Comparison of ENCODE assay signal across 8 cellular contexts in the genomic region with DNA sequence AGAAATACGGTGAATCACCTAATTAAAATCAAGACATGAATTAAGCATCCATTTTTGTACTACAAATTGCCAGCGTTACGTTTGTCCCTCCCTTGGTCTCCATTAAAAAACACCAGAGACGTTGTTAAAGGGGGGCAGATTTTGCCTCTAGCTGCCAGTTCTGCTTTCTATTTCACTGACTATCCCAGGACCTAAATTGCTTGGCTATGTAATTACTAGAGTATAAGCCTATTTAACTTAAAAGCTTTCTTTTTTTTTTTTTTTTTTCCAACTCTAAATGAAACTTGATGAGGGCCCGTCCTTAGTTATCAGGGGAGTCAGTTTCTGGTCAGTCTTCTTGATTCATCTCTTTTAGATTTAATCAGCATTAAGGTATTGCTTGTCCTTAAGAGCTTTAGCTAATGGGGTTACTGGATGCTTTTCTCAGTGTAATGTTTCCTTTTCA. TPM values are rescaled to one million over a fixed set of nuclear protein-coding genes. Genes with fewer than 3 reads are reported as not detected.
DNase-seq lines count a peak whose midpoint lies in the region; ATAC-seq lines count a peak whose summit lies in the region.

No MANE protein-coding gene starts in this region.

- no peaks in the 10 kb centered on the region for H3K9me3 Mint-ChIP-seq in activated CD4-positive, alpha-beta T cell treated with anti-CD3 and anti-CD28 coated beads, Interleukin-2, amount 10 ng/mL, durations not matched to agents 24 days and 14 days

- intact Hi-C loops in activated CD4-positive, alpha-beta T cell treated with anti-CD3 and anti-CD28 coated beads, Interleukin-2, amount 10 ng/mL, durations not matched to agents 24 days and 14 days (cut with micrococcal nuclease) = loop anchor here (1.0 to 10.0 kb wide), 7 partner anchors 75 to 1353 kb away; a partner anchor contains a TSS

- DNase-seq in activated CD4-positive, alpha-beta T cell treated with anti-CD3 and anti-CD28 coated beads, Interleukin-2, amount 10 ng/mL, durations not matched to agents 24 days and 14 days = peak; percentile 69
- no peak for DNase-seq in activated CD4-positive, alpha-beta T cell treated with anti-CD3 and anti-CD28 coated beads, Interleukin-2, amount 50 U/mL, for 4 hours
- DNase-seq in OCI-M1 (lab: John Stamatoyannopoulos, UW) = peak; percentile 76
- peak; percentile 31 for DNase-seq in dermis blood vessel endothelial cell

- H3K9me3 ChIP-seq in muscle layer of duodenum (ENCODE audit: control insufficient read depth in 1 of 2, low read length in 2 of 2) = no peaks in the 10 kb centered on the region

- no peaks in the 10 kb centered on the region for H3K27me3 ChIP-seq in muscle layer of duodenum (ENCODE audit: low read depth, low read length)

- H3K27me3 Mint-ChIP-seq in activated CD4-positive, alpha-beta T cell treated with anti-CD3 and anti-CD28 coated beads, Interleukin-2, amount 10 ng/mL, durations not matched to agents 24 days and 14 days = peaks cover 6% of the 10 kb centered on the region

- H3K4me1 ChIP-seq in muscle layer of duodenum (ENCODE audit: control insufficient read depth in 1 of 2, insufficient read depth in 2 of 2, low read length in 2 of 2) = peaks cover 19 to 24% of the 10 kb centered on the region in 2 donors

- peak overlapping the region; percentile 81 to 90 for H3K4me3 ChIP-seq in muscle layer of duodenum (ENCODE audit: low read depth in 1 of 2, low read length in 2 of 2)

- no peak for ATAC-seq in HG02610 (IDR thresholded peaks at IDR 0.05; ENCODE audit: unreplicated experiment)
- no peak for ATAC-seq in HG03025 (IDR thresholded peaks at IDR 0.05; ENCODE audit: low FRiP score, unreplicated experiment)
- no peak for ATAC-seq in GM21786 (IDR thresholded peaks at IDR 0.05; ENCODE audit: unreplicated experiment)

- peaks cover 18% of the 10 kb centered on the region for H3K36me3 Mint-ChIP-seq in activated CD4-positive, alpha-beta T cell treated with anti-CD3 and anti-CD28 coated beads, Interleukin-2, amount 10 ng/mL, durations not matched to agents 24 days and 14 days (ENCODE audit: low read depth)

- peak overlapping the region; percentile 90 for H3K27ac ChIP-seq in muscle layer of duodenum (ENCODE audit: low read length)

- peak overlapping the region; percentile 89 for H3K4me3 Mint-ChIP-seq in activated CD4-positive, alpha-beta T cell treated with anti-CD3 and anti-CD28 coated beads, Interleukin-2, amount 10 ng/mL, durations not matched to agents 24 days and 14 days

- H3K36me3 ChIP-seq in muscle layer of duodenum (ENCODE audit: control insufficient read depth in 1 of 2, insufficient read depth in 2 of 2, low read length in 2 of 2) = peaks cover 0 to 6% of the 10 kb centered on the region in 2 donors

- H3K27ac Mint-ChIP-seq in activated CD4-positive, alpha-beta T cell treated with anti-CD3 and anti-CD28 coated beads, Interleukin-2, amount 10 ng/mL, durations not matched to agents 24 days and 14 days = peak overlapping the region; percentile 94

- peaks cover 46% of the 10 kb centered on the region for H3K4me1 Mint-ChIP-seq in activated CD4-positive, alpha-beta T cell treated with anti-CD3 and anti-CD28 coated beads, Interleukin-2, amount 10 ng/mL, durations not matched to agents 24 days and 14 days

RNA-seq across cellular contexts. Expression of a gene that starts 1.1 kb away (rescaled TPM):
- total RNA-seq in activated CD4-positive, alpha-beta T cell treated with anti-CD3 and anti-CD28 coated beads, Interleukin-2, amount 10 ng/mL, durations not matched to agents 24 days and 14 days = 23.7 and 26.1 TPM in 2 replicates
- 20.2 and 20.8 TPM in 2 replicates for total RNA-seq in dermis blood vessel endothelial cell

Comparison
In these comparisons a context has a peak if more than half of its experiments do, and no peak if none do; other contexts are left out.
1. DNase-seq: peak in activated CD4-positive, alpha-beta T cell treated with anti-CD3 and anti-CD28 coated beads, Interleukin-2, amount 10 ng/mL, durations not matched to agents 24 days and 14 days (single experiment), OCI-M1 (single experiment) and dermis blood vessel endothelial cell (single experiment); none in activated CD4-positive, alpha-beta T cell treated with anti-CD3 and anti-CD28 coated beads, Interleukin-2, amount 50 U/mL, for 4 hours (0 of 2).